8 cellular contexts compared by ENCODE assay signal in genomic region chr1:23557471-23558124, GRCh38. TPM values are rescaled to one million over a fixed set of nuclear protein-coding genes. Genes with fewer than 3 reads are reported as not detected.
DNase-seq lines count a peak whose midpoint lies in the region; ATAC-seq and TF ChIP-seq lines count a peak whose summit lies in the region.

No MANE protein-coding gene starts in this region.

- peaks cover 77% of the 10 kb centered on the region for H3K4me1 Mint-ChIP-seq in activated CD4-positive, alpha-beta T cell treated with anti-CD3 and anti-CD28 coated beads, Interleukin-2, amount 10 ng/mL, durations not matched to agents 7 days and 5 days
- H3K4me1 Mint-ChIP-seq in activated naive CD8-positive, alpha-beta T cell treated with anti-CD3 and anti-CD28 coated beads, Interleukin-2, amount 10 ng/mL, durations not matched to agents 7 days and 5 days, result peaks cover 56% of the 10 kb centered on the region

- peak overlapping the region; percentile 84 for H3K4me3 Mint-ChIP-seq in activated CD4-positive, alpha-beta T cell treated with anti-CD3 and anti-CD28 coated beads, Interleukin-2, amount 10 ng/mL, durations not matched to agents 7 days and 5 days
- H3K4me3 Mint-ChIP-seq in activated naive CD8-positive, alpha-beta T cell treated with anti-CD3 and anti-CD28 coated beads, Interleukin-2, amount 10 ng/mL, durations not matched to agents 7 days and 5 days, result peak overlapping the region; percentile 84

- peaks cover 24% of the 10 kb centered on the region for H3K27me3 Mint-ChIP-seq in activated CD4-positive, alpha-beta T cell treated with anti-CD3 and anti-CD28 coated beads, Interleukin-2, amount 10 ng/mL, durations not matched to agents 7 days and 5 days
- peaks cover 17% of the 10 kb centered on the region for H3K27me3 Mint-ChIP-seq in activated naive CD8-positive, alpha-beta T cell treated with anti-CD3 and anti-CD28 coated beads, Interleukin-2, amount 10 ng/mL, durations not matched to agents 7 days and 5 days

- H3K4me3 ChIP-seq in kidney epithelial cell (ENCODE audit: low read depth, low read length), result peak overlapping the region; percentile 74

- H3K27ac ChIP-seq in temporal lobe (ENCODE audit: low read depth, low read length), result peak overlapping the region; percentile 80

- no peaks in the 10 kb centered on the region for H3K36me3 ChIP-seq in kidney epithelial cell (ENCODE audit: control insufficient read depth, insufficient read depth, low read length)

- no peak for TF ChIP-seq CTCF in kidney epithelial cell (IDR thresholded peaks at IDR 0.05; ENCODE audit: insufficient read depth, low read length, poor library complexity, severe bottlenecking)

- no peak for DNase-seq in activated CD4-positive, alpha-beta T cell treated with anti-CD3 and anti-CD28 coated beads, Interleukin-2, amount 10 ng/mL, durations not matched to agents 7 days and 5 days
- DNase-seq in activated CD4-positive, alpha-beta T cell treated with anti-CD3 and anti-CD28 coated beads for 48 hours, result no peak
- no peak for DNase-seq in activated naive CD8-positive, alpha-beta T cell treated with anti-CD3 and anti-CD28 coated beads, Interleukin-2, amount 10 ng/mL, durations not matched to agents 7 days and 5 days
- no peak for DNase-seq in kidney epithelial cell (ENCODE audit: low read depth)
- DNase-seq in activated effector memory CD4-positive, alpha-beta T cell treated with anti-CD3 and anti-CD28 coated beads, Interleukin-2, amount 50 U/mL, for 16 hours, result no peak
- no peak for DNase-seq in stimulated activated CD4-positive, alpha-beta T cell treated with anti-CD3 and anti-CD28 coated beads, Interleukin-4, amount 100 ng/mL, for 4 hours

- no peaks in the 10 kb centered on the region for H3K9me3 Mint-ChIP-seq in activated CD4-positive, alpha-beta T cell treated with anti-CD3 and anti-CD28 coated beads, Interleukin-2, amount 10 ng/mL, durations not matched to agents 7 days and 5 days
- H3K9me3 Mint-ChIP-seq in activated naive CD8-positive, alpha-beta T cell treated with anti-CD3 and anti-CD28 coated beads, Interleukin-2, amount 10 ng/mL, durations not matched to agents 7 days and 5 days, result no peaks in the 10 kb centered on the region

- H3K27me3 ChIP-seq in kidney epithelial cell (ENCODE audit: control insufficient read depth, insufficient read depth, low read length), result no peaks in the 10 kb centered on the region

- no peak for ATAC-seq in activated naive CD8-positive, alpha-beta T cell treated with anti-CD3 and anti-CD28 coated beads, Interleukin-2, amount 10 ng/mL, durations not matched to agents 7 days and 5 days (ENCODE audit: low read depth)
- ATAC-seq in GM19397 (IDR thresholded peaks at IDR 0.05; ENCODE audit: unreplicated experiment), result no peak

- peaks cover 28% of the 10 kb centered on the region for H3K36me3 Mint-ChIP-seq in activated CD4-positive, alpha-beta T cell treated with anti-CD3 and anti-CD28 coated beads, Interleukin-2, amount 10 ng/mL, durations not matched to agents 7 days and 5 days (ENCODE audit: low read depth)
- H3K36me3 Mint-ChIP-seq in activated naive CD8-positive, alpha-beta T cell treated with anti-CD3 and anti-CD28 coated beads, Interleukin-2, amount 10 ng/mL, durations not matched to agents 7 days and 5 days, result peaks cover 4% of the 10 kb centered on the region

- peak overlapping the region; percentile 93 for H3K27ac Mint-ChIP-seq in activated CD4-positive, alpha-beta T cell treated with anti-CD3 and anti-CD28 coated beads, Interleukin-2, amount 10 ng/mL, durations not matched to agents 7 days and 5 days
- H3K27ac Mint-ChIP-seq in activated naive CD8-positive, alpha-beta T cell treated with anti-CD3 and anti-CD28 coated beads, Interleukin-2, amount 10 ng/mL, durations not matched to agents 7 days and 5 days, result peak overlapping the region; percentile 85

- CTCF ChIA-PET in activated CD4-positive, alpha-beta T cell treated with anti-CD3 and anti-CD28 coated beads, Interleukin-2, amount 10 ng/mL, durations not matched to agents 7 days and 5 days (lab: Charles Lee), result interaction anchor here (0.7 to 3.9 kb wide), 8 partner anchors 15 to 80 kb away, joined by 3 to 21 read pairs (median 4); no protein-coding TSS in a partner anchor

- POLR2A ChIA-PET in activated CD4-positive, alpha-beta T cell treated with anti-CD3 and anti-CD28 coated beads, Interleukin-2, amount 10 ng/mL, durations not matched to agents 7 days and 5 days (lab: Charles Lee), result interaction anchor here (1.0 to 3.2 kb wide), 3 partner anchors 20 to 77 kb away, joined by 3 to 16 read pairs (median 4); no protein-coding TSS in a partner anchor
- POLR2A ChIA-PET in activated naive CD8-positive, alpha-beta T cell treated with anti-CD3 and anti-CD28 coated beads, Interleukin-2, amount 10 ng/mL, durations not matched to agents 7 days and 5 days (lab: Charles Lee), result interaction anchor here (2.2 to 6.4 kb wide), 9 partner anchors 18 to 79 kb away, joined by 10 to 141 read pairs (median 26); no protein-coding TSS in a partner anchor

RNA-seq across cellular contexts. Expression of gene ID3, which starts 1.7 kb away (rescaled TPM):
- total RNA-seq in activated CD4-positive, alpha-beta T cell treated with anti-CD3 and anti-CD28 coated beads, Interleukin-2, amount 10 ng/mL, durations not matched to agents 7 days and 5 days, result 10 to 100 TPM; 62.7 to 65.2 TPM
- total RNA-seq in activated naive CD8-positive, alpha-beta T cell treated with anti-CD3 and anti-CD28 coated beads, Interleukin-2, amount 10 ng/mL, durations not matched to agents 7 days and 5 days, result 10 to 100 TPM; 44.0 to 51.1 TPM
- total RNA-seq in kidney epithelial cell (76.6 and 77.5 TPM in 2 replicates), temporal lobe (13.8 TPM)

RNA-seq across cellular contexts. Expression of gene E2F2, which starts 26.6 kb away (rescaled TPM):
- total RNA-seq in activated CD4-positive, alpha-beta T cell treated with anti-CD3 and anti-CD28 coated beads, Interleukin-2, amount 10 ng/mL, durations not matched to agents 7 days and 5 days, result 100 to 1,000 TPM; 107 to 112 TPM
- 10 to 100 TPM; 44.2 to 45.1 TPM for total RNA-seq in activated naive CD8-positive, alpha-beta T cell treated with anti-CD3 and anti-CD28 coated beads, Interleukin-2, amount 10 ng/mL, durations not matched to agents 7 days and 5 days
- total RNA-seq in kidney epithelial cell, result 0.07 and 0.13 TPM in 2 replicates
- 0.74 TPM for total RNA-seq in temporal lobe

Comparison
In these comparisons a context has a peak if more than half of its experiments do, and no peak if none do; other contexts are left out.
1. RNA of gene E2F2, which starts 26.6 kb away (total RNA-seq): 107 to 112 TPM in activated CD4-positive, alpha-beta T cell treated with anti-CD3 and anti-CD28 coated beads, Interleukin-2, amount 10 ng/mL, durations not matched to agents 7 days and 5 days and 44.2 to 45.1 TPM in activated naive CD8-positive, alpha-beta T cell treated with anti-CD3 and anti-CD28 coated beads, Interleukin-2, amount 10 ng/mL, durations not matched to agents 7 days and 5 days; 0.74 TPM in temporal lobe (single experiment) and 0.07 to 0.13 TPM in kidney epithelial cell; every median in the first group is over 10 times any median in the second.